ENCODE assay signal across 8 cellular contexts in the genomic region with DNA sequence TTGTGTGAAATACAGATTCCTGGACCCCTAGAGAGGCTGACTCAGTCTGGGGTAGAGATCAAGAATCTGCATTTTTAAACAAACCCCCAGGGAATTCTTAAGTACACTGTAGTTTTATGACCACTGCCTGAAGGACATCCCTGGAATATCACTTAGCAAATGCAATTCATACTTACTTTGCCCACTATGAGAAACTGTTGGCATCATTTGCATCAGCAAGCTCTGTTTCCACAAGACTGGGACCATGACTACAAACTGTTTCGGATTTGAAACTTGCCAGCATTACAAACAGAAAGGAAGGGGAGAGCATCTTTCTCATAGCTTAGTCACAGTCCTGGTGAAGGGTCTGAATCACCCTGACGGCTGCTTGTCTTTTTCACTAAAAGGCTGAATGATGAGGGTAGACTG.
DNase-seq lines count a peak whose midpoint lies in the region; ATAC-seq, FAIRE-seq and TF ChIP-seq lines count a peak whose summit lies in the region.

No MANE protein-coding gene starts in this region.

- H3K27me3 ChIP-seq in A673 (replicated peaks; ENCODE audit: insufficient read depth, low read depth, low read length, poor library complexity), result no peaks in the 10 kb centered on the region

- no peak overlapping the region for H3K4me3 ChIP-seq in A673 (ENCODE audit: low read depth, low read length, poor library complexity, severe bottlenecking)

- H3K4me3 Mint-ChIP-seq in activated T-cell treated with anti-CD3 and anti-CD28 coated beads, Interleukin-2, amount 50 U/mL, for 4 hours, result no peak overlapping the region

- no peak for TF ChIP-seq CTCF in A673 (conservative IDR thresholded peaks at IDR 0.05; ENCODE audit: low read depth, low read length)

- H3K27me3 Mint-ChIP-seq in activated T-cell treated with anti-CD3 and anti-CD28 coated beads, Interleukin-2, amount 50 U/mL, for 4 hours (ENCODE audit: low read depth), result no peaks in the 10 kb centered on the region

- no TSS peak for BruUV-seq in A673 (replicated peaks; lab: Mats Ljungman, UMichigan)

- DNase-seq in A673 (ENCODE audit: low spot score) (peak; percentile 23), H54 (ENCODE audit: insufficient read length, low spot score) (peak; percentile 14), kidney glomerular epithelial cell (lab: John Stamatoyannopoulos, UW) (peak; percentile 97), NCI-H82 treated with DMSO at 0.1 percent for 48 hours (lab: John Stamatoyannopoulos, UW; ENCODE audit: unreplicated experiment) (no peak), NCI-H748 treated with DMSO at 0.1 percent for 48 hours (lab: John Stamatoyannopoulos, UW) (no peak), DMS153 (lab: John Stamatoyannopoulos, UW) (no peak)
- no peak for DNase-seq in activated T-cell treated with anti-CD3 and anti-CD28 coated beads, Interleukin-2, amount 50 U/mL, for 4 hours

- peak; percentile 87 to 90 for ATAC-seq in activated T-cell treated with anti-CD3 and anti-CD28 coated beads, Interleukin-2, amount 50 U/mL, for 4 hours
- ATAC-seq in GM18861 (IDR thresholded peaks at IDR 0.05; ENCODE audit: unreplicated experiment), result no peak

- no peaks in the 10 kb centered on the region for H3K9me3 Mint-ChIP-seq in activated T-cell treated with anti-CD3 and anti-CD28 coated beads, Interleukin-2, amount 50 U/mL, for 4 hours

- no peaks in the 10 kb centered on the region for H3K36me3 Mint-ChIP-seq in activated T-cell treated with anti-CD3 and anti-CD28 coated beads, Interleukin-2, amount 50 U/mL, for 4 hours (ENCODE audit: insufficient read depth)

- no peaks in the 10 kb centered on the region for H3K9me3 ChIP-seq in A673 (ENCODE audit: low read depth, low read length, poor library complexity, severe bottlenecking)

- no peaks in the 10 kb centered on the region for H3K36me3 ChIP-seq in A673 (ENCODE audit: insufficient read depth, low read length, poor library complexity, severe bottlenecking)

- H3K4me1 ChIP-seq in A673 (ENCODE audit: insufficient read depth, low read length, poor library complexity, severe bottlenecking), result peaks cover 18% of the 10 kb centered on the region

- peaks cover 83% of the 10 kb centered on the region for H3K4me1 Mint-ChIP-seq in activated T-cell treated with anti-CD3 and anti-CD28 coated beads, Interleukin-2, amount 50 U/mL, for 4 hours (ENCODE audit: low read depth)

- CTCF ChIA-PET in A673 (lab: Charles Lee), result no interaction called here

- POLR2A ChIA-PET in A673 (lab: Charles Lee; ENCODE audit: low non-redundant PET), result no interaction called here

- peak; percentile 100 for FAIRE-seq in H54 (lab: Jason Lieb, UNC)

- intact Hi-C loops in A673 (cut with micrococcal nuclease; ENCODE audit: unreplicated experiment), result no loop called here

- H3K27ac ChIP-seq in A673 (ENCODE audit: low read depth, low read length, poor library complexity, severe bottlenecking), result no peak overlapping the region

- no peak for TF ChIP-seq POLR2A in H54 (IDR thresholded peaks at IDR 0.05; ENCODE audit: low read depth, low read length)

Comparison
In these comparisons a context has a peak if more than half of its experiments do, and no peak if none do; other contexts are left out.
1. DNase-seq: peak in A673 (single experiment), H54 (single experiment) and kidney glomerular epithelial cell (single experiment); none in activated T-cell treated with anti-CD3 and anti-CD28 coated beads, Interleukin-2, amount 50 U/mL, for 4 hours (single experiment), NCI-H82 treated with DMSO at 0.1 percent for 48 hours (single experiment), NCI-H748 treated with DMSO at 0.1 percent for 48 hours (single experiment) and DMS153 (single experiment).